27 cellular contexts compared by ENCODE assay signal in the genomic region with DNA sequence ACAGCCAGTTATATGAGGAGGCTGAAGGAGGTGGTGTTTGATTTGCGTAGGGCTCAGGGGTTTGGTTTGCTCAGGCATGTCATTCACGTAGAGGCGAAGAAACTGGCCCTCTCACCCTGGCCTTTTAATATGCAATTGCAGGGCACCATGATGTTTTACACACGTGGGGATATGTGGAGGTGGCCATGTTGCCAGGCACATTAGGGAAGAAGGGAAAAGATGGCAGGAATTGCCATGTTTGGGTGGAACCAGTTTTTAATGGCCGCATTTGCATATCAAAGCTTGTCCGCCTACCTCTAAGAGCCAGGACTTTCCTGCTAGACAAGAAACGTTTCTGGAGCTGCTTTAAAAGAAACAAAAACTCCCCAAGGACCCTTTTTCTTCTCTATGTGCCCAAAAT.
"Had no signal": no experiment of that assay in that cellular context is flagged by ENCODE, and none has a peak within 500 bp of the region (broad histone marks: within the 10 kb centered on the region; RNA-seq: fewer than 3 reads in every experiment).

No MANE protein-coding gene starts in this region.

- H3K4me2 ChIP-seq: smooth muscle cell had no signal

- H3K27me3 ChIP-seq: colonic mucosa, esophagus squamous epithelium, right atrium auricular region, stomach, tibial artery had no signal

- H3K9me3 ChIP-seq: colonic mucosa, esophagus squamous epithelium, prostate gland, right atrium auricular region had no signal

- H3K4me1 ChIP-seq: colonic mucosa, lower lobe of right lung, prostate gland, right atrium auricular region, stomach, tibial artery had no signal

- H3K9me3 Mint-ChIP-seq: dendritic cell treated with granulocyte-macrophage colony-stimulating factor and Interleukin-4, amounts not matched to agents 40 ng/mL and 50 ng/mL, for 4 days; neural crest cell; type B pancreatic cell had no signal

- H3K27me3 Mint-ChIP-seq: dendritic cell treated with granulocyte-macrophage colony-stimulating factor and Interleukin-4, amounts not matched to agents 40 ng/mL and 50 ng/mL, for 4 days; naive B cell; natural killer cell treated with Interleukin-12 subunit alpha and Interleukin-12 subunit beta and Interleukin-15 and Interleukin-18, amount 100 ng/mL, for 72 hours; type B pancreatic cell had no signal

- H3K36me3 ChIP-seq: colonic mucosa, esophagus squamous epithelium, lower lobe of right lung, prostate gland, right atrium auricular region, stomach, tibial artery had no signal

- H3K36me3 Mint-ChIP-seq: naive B cell; stimulated activated effector memory CD8-positive, alpha-beta T cell treated with anti-CD3 and anti-CD28 coated beads, Interleukin-12 subunit alpha, Interleukin-12 subunit beta, amount 100 ng/mL, for 72 hours; type B pancreatic cell had no signal

- H3K4me1 Mint-ChIP-seq: naive B cell; neural crest cell; stimulated activated effector memory CD8-positive, alpha-beta T cell treated with anti-CD3 and anti-CD28 coated beads, Interleukin-12 subunit alpha, Interleukin-12 subunit beta, amount 100 ng/mL, for 72 hours had no signal

- H3K4me3 ChIP-seq: colonic mucosa, esophagus squamous epithelium, lower lobe of right lung, mucosa of descending colon, prostate gland, right atrium auricular region, smooth muscle cell, stomach, tibial artery had no signal

- H3K27ac ChIP-seq: colonic mucosa, lower lobe of right lung, prostate gland, right atrium auricular region, stomach, tibial artery had no signal

- H3K27ac Mint-ChIP-seq: dendritic cell treated with granulocyte-macrophage colony-stimulating factor and Interleukin-4, amounts not matched to agents 40 ng/mL and 50 ng/mL, for 4 days; naive B cell; natural killer cell treated with Interleukin-12 subunit alpha and Interleukin-12 subunit beta and Interleukin-15 and Interleukin-18, amount 100 ng/mL, for 72 hours; stimulated activated effector memory CD8-positive, alpha-beta T cell treated with anti-CD3 and anti-CD28 coated beads, Interleukin-12 subunit alpha, Interleukin-12 subunit beta, amount 100 ng/mL, for 72 hours; type B pancreatic cell had no signal

- DNase-seq: colonic mucosa; effector CD8-positive, alpha-beta T cell; erythroblast; esophagus squamous epithelium; foreskin melanocyte; glutamatergic neuron; hypothalamus; left ventricle myocardium superior; lower lobe of right lung; mucosa of descending colon; naive B cell; nucleus accumbens; stimulated activated CD4-positive, alpha-beta T cell treated with anti-CD3 and anti-CD28 coated beads, Interleukin-12 subunit alpha, Interleukin-12 subunit beta, amount 100 ng/mL, for 4 hours; stimulated activated CD4-positive, alpha-beta T cell treated with anti-CD3 and anti-CD28 coated beads, Interleukin-1b, Interleukin-23, amount 100 ng/mL, for 48 hours; stimulated activated CD4-positive, alpha-beta T cell treated with anti-CD3 and anti-CD28 coated beads, Interleukin-4, amount 100 ng/mL, for 24 hours; stimulated activated naive CD4-positive, alpha-beta T cell treated with Interleukin-2 at 50 U/mL for 16 hours; stomach; tibial artery had no signal

- H3K4me3 Mint-ChIP-seq: dendritic cell treated with granulocyte-macrophage colony-stimulating factor and Interleukin-4, amounts not matched to agents 40 ng/mL and 50 ng/mL, for 4 days; naive B cell; natural killer cell treated with Interleukin-12 subunit alpha and Interleukin-12 subunit beta and Interleukin-15 and Interleukin-18, amount 100 ng/mL, for 72 hours; neural crest cell; stimulated activated effector memory CD8-positive, alpha-beta T cell treated with anti-CD3 and anti-CD28 coated beads, Interleukin-12 subunit alpha, Interleukin-12 subunit beta, amount 100 ng/mL, for 72 hours; type B pancreatic cell had no signal

- ATAC-seq: left ventricle myocardium superior; lower lobe of right lung; mucosa of descending colon; natural killer cell treated with Interleukin-12 subunit alpha and Interleukin-12 subunit beta and Interleukin-15 and Interleukin-18, amount 100 ng/mL, for 72 hours; sciatic nerve; stimulated activated effector memory CD8-positive, alpha-beta T cell treated with anti-CD3 and anti-CD28 coated beads, Interleukin-12 subunit alpha, Interleukin-12 subunit beta, amount 100 ng/mL, for 72 hours had no signal
